12 cellular contexts compared by ENCODE assay signal in genomic region chr13:42525035-42525504, GRCh38. TPM values are rescaled to one million over a fixed set of nuclear protein-coding genes. Genes with fewer than 3 reads are reported as not detected.
DNase-seq lines count a peak whose midpoint lies in the region; ATAC-seq lines count a peak whose summit lies in the region.
"Had no signal": no experiment of that assay in that cellular context is flagged by ENCODE, and none has a peak within 500 bp of the region (broad histone marks: within the 10 kb centered on the region; RNA-seq: fewer than 3 reads in every experiment).

No MANE protein-coding gene starts in this region.

- DNase-seq in HT1080 (ENCODE audit: low read depth), result peak; percentile 91
- DNase-seq in dermis blood vessel endothelial cell, result peak; percentile 37
- DNase-seq in non-pigmented ciliary epithelial cell (ENCODE audit: low read depth), result peak; percentile 68
- DNase-seq in cortex of kidney (lab: John Stamatoyannopoulos, UW), result no peak
- no peak for DNase-seq in COLO829 (ENCODE audit: low spot score)
- DNase-seq in occipital lobe (lab: John Stamatoyannopoulos, UW), result no peak
- DNase-seq: KG1, NCI-H69, T-helper 17 cell had no signal

- ATAC-seq in GM21381 (IDR thresholded peaks at IDR 0.05; ENCODE audit: unreplicated experiment) (peak; percentile 19), GM21526 (IDR thresholded peaks at IDR 0.05; ENCODE audit: low FRiP score, unreplicated experiment) (no peak)
- ATAC-seq: T-helper 17 cell had no signal

RNA-seq across cellular contexts. Expression of gene TNFSF11, which starts 48.9 kb away (rescaled TPM):
- total RNA-seq in HT1080 (2014; rRNA removed; shearing (Covaris generic)), result 0.14 TPM in 1 of 2 replicates, not detected in the other
- 0.06 TPM in 1 of 2 replicates, not detected in the other for polyA plus RNA-seq in HT1080 (2015; cell fraction: cytosol; rRNA removed)
- polyA plus RNA-seq in HT1080 (2015; cell fraction: nucleus; rRNA removed), result not detected in 2 replicates
- total RNA-seq in dermis blood vessel endothelial cell (not detected in 2 replicates), occipital lobe (not detected)
- total RNA-seq: T-helper 17 cell, ureter had no signal

Comparison
In these comparisons a context has a peak if more than half of its experiments do, and no peak if none do; other contexts are left out.
1. DNase-seq: peak in HT1080 (single experiment), dermis blood vessel endothelial cell (single experiment) and non-pigmented ciliary epithelial cell (single experiment); none in cortex of kidney (single experiment), COLO829 (single experiment) and occipital lobe (single experiment).